Comparison of ENCODE assay signal across 8 cellular contexts in the genomic region with DNA sequence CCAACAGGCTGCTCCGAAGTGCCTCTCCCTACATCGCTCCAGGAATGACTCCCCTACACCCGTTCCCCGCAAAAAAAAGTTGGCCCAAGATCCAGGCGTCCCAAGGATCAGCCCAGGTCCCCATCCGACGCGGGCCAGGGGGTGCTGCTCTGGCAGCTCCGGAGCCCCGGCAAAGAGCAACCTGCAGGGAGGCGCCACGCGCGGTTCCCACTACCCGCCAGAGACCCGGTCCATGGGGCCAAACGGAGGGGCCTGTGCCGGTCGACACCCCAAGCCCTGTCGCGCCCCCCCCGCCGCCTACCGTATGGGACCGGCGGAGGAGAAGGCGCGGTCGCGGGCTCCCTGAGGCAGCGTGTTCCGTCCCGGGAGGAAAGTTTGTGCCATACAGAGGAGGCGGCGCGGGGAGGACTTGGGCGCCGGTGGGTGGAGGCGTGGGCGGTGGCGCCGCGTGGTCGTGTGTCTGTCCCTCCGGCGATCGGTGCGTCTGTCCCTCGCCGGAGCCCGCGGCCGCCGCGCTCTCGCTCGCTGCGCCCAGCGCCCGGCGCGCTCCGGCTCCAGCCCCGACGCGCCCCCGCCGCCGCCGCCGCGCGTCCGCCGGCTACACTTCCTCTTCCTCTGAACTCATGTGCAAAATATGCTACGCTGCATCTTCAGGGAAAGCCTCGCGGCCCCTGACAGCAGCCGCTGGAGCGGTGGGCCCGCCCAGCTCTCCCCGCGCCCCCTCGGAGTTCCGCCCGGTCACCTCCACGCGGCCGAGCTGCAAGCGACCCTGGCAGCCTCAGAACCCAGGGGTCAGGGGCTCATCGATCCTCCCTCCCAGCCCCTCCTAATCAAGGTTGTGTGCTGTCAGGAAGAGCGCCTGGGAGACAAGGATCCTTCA. TPM values are rescaled to one million over a fixed set of nuclear protein-coding genes. Genes with fewer than 3 reads are reported as not detected.
DNase-seq lines count a peak whose midpoint lies in the region; ATAC-seq and TF ChIP-seq lines count a peak whose summit lies in the region.

A gene with protein sequence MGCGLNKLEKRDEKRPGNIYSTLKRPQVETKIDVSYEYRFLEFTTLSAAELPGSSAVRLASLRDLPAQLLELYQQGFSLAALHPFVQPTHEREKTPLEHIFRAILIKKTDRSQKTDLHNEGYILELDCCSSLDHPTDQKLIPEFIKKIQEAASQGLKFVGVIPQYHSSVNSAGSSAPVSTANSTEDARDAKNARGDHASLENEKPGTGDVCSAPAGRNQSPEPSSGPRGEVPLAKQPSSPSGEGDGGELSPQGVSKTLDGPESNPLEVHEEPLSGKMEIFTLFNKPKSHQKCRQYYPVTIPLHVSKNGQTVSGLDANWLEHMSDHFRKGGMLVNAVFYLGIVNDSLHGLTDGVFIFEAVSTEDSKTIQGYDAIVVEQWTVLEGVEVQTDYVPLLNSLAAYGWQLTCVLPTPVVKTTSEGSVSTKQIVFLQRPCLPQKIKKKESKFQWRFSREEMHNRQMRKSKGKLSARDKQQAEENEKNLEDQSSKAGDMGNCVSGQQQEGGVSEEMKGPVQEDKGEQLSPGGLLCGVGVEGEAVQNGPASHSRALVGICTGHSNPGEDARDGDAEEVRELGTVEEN (minus strand): TSS at position 559 of the 880 bp plus-strand sequence. CDS start 19,830 bp downstream, outside the sequence.

- no peaks in the 10 kb centered on the region for H3K27me3 ChIP-seq in MG63
- no peaks in the 10 kb centered on the region for H3K27me3 ChIP-seq in liver (ENCODE audit: control insufficient read depth in 4 of 4, insufficient read depth in 4 of 4, low read length in 3 of 4)

- H3K27ac ChIP-seq in coronary artery (peak within 1 kb of the TSS; percentile 8 to 64), liver (ENCODE audit: low read depth in 1 of 2, low read length in 2 of 2) (peak within 1 kb of the TSS; percentile 88 to 94)

- no peaks in the 10 kb centered on the region for H3K9me3 ChIP-seq in MG63
- no peaks in the 10 kb centered on the region for H3K9me3 ChIP-seq in liver (ENCODE audit: control insufficient read depth in 4 of 4, low read length in 3 of 4)

- no peak for TF ChIP-seq RAD21 in liver (IDR thresholded peaks at IDR 0.05)

- WGBS in liver = 2% methylated on average over 92 of the region's 92 CpGs

- no peak for ATAC-seq in HG03378 (IDR thresholded peaks at IDR 0.05; ENCODE audit: unreplicated experiment)

- DNase-seq in GDM1 (lab: John Stamatoyannopoulos, UW) = peak; percentile 53
- DNase-seq in MG63 = peak; percentile 60
- peak; percentile 50 to 61 for DNase-seq in activated CD4-positive, alpha-beta T cell treated with anti-CD3 and anti-CD28 coated beads for 4 hours
- no peak for DNase-seq in coronary artery (ENCODE audit: low spot score)
- DNase-seq in stimulated activated CD4-positive, alpha-beta T cell treated with anti-CD3 and anti-CD28 coated beads, Interleukin-4, amount 100 ng/mL, for 4 hours = peak; percentile 51 to 54
- DNase-seq in NCI-H82 treated with DMSO at 0.1 percent for 48 hours (lab: John Stamatoyannopoulos, UW; ENCODE audit: unreplicated experiment) = no peak

- H3K36me3 ChIP-seq in MG63 (no peaks in the 10 kb centered on the region), liver (ENCODE audit: control insufficient read depth in 4 of 4, insufficient read depth in 3 of 4, low read depth in 1 of 4, low read length in 3 of 4) (no peaks in the 10 kb centered on the region)

- peaks cover 3 to 56% (median 38%) of the 10 kb centered on the region in 4 donors for H3K4me1 ChIP-seq in liver (ENCODE audit: control insufficient read depth in 4 of 4, insufficient read depth in 4 of 4, low read length in 3 of 4)

- H3K9ac ChIP-seq in liver (ENCODE audit: low read depth in 1 of 2, low read length in 2 of 2) = peak within 1 kb of the TSS; percentile 82 to 84

- TF ChIP-seq CTCF in coronary artery (IDR thresholded peaks at IDR 0.05) (no peak), liver (IDR thresholded peaks at IDR 0.05; ENCODE audit: low read depth, low read length, missing input control) (no peak)

- H3K4me3 ChIP-seq in MG63 = peak within 1 kb of the TSS; percentile 78
- peak within 1 kb of the TSS; percentile 74 for H3K4me3 ChIP-seq in coronary artery
- peak within 1 kb of the TSS; percentile 70 to 80 (median 78) for H3K4me3 ChIP-seq in liver (ENCODE audit: low read depth in 1 of 3, low read length in 3 of 3)

TF ChIP-seq in liver, 16 proteins besides CTCF, POLR2A, EP300 and RAD21:
- TF ChIP-seq NR2F2 (IDR thresholded peaks at IDR 0.05) (no peak), FOXA2 (IDR thresholded peaks at IDR 0.05) (no peak), RXRA (IDR thresholded peaks at IDR 0.05) (no peak), TAF1 (conservative IDR thresholded peaks at IDR 0.05) (no peak), ZBTB33 (IDR thresholded peaks at IDR 0.05) (no peak), EGR1 (IDR thresholded peaks at IDR 0.05; ENCODE audit: low read depth in 2 of 2) (peak in 1 of 2 donors; percentile 31), FOXA1 (IDR thresholded peaks at IDR 0.05) (no peak)

RNA-seq across cellular contexts. Expression of the gene that starts here (rescaled TPM):
- 42.1 and 44.1 TPM in 2 replicates for total RNA-seq in MG63 (2014; rRNA removed; shearing (Covaris generic); ENCODE audit: low replicate concordance)
- total RNA-seq in liver = 10 to 100 TPM in 1 of 2 donors, 1 to 10 TPM in 1; 4.4 to 20.4 TPM
- 10 to 100 TPM; 11.8 to 12.1 TPM for polyA plus RNA-seq in liver

Comparison
In these comparisons a context has a peak if more than half of its experiments do, and no peak if none do; other contexts are left out.
1. DNase-seq: peak in GDM1 (single experiment), MG63 (single experiment), activated CD4-positive, alpha-beta T cell treated with anti-CD3 and anti-CD28 coated beads for 4 hours (2 of 2) and stimulated activated CD4-positive, alpha-beta T cell treated with anti-CD3 and anti-CD28 coated beads, Interleukin-4, amount 100 ng/mL, for 4 hours (2 of 2); none in coronary artery (single experiment) and NCI-H82 treated with DMSO at 0.1 percent for 48 hours (single experiment).
2. Peak in every context shown above with its lines, with median percentiles within 50 percentile points of each other: H3K4me3 ChIP-seq.